Comparison of ENCODE assay signal across 8 cellular contexts in the genomic region with DNA sequence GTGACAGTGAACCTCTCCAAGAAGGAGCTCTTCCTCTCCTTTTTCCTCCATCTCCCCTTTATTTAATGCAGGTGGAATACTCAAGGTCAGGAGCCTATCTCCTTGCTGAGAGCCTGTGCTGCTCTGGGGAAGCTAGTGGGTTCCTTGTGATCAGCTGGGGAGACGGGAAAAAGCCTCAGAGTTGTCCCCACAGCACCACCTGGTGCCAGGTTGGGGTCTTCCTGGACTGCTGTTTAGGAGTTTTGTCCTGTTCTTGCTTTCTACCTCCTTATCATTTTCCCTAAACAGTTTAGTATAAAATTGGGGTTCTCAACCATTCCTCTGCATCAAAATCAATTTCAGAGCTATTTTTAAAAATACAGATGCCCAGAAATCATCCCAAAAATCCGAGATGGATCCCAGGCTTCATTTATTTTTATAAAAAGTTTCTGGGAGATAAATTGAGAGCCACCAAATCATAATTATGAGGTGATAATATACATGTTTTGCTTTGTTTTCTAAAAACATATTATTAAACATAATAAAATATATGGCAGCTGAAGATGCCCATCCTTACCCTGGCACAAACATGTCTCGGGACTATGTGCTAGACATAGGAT. TPM values are rescaled to one million over a fixed set of nuclear protein-coding genes. Genes with fewer than 3 reads are reported as not detected.
DNase-seq lines count a peak whose midpoint lies in the region; ATAC-seq and TF ChIP-seq lines count a peak whose summit lies in the region.

No MANE protein-coding gene starts in this region.

- no peak overlapping the region for H3K27ac Mint-ChIP-seq in endodermal cell

- peak; percentile 58 for DNase-seq in A673 (ENCODE audit: low spot score)
- peak; percentile 31 for DNase-seq in GDM1 (lab: John Stamatoyannopoulos, UW)
- DNase-seq in HS-5 (ENCODE audit: low read depth), result peak; percentile 53
- DNase-seq in Panc1 (ENCODE audit: low read depth, low spot score), result peak; percentile 60
- DNase-seq in endodermal cell, result peak; percentile 94

- TF ChIP-seq CTCF in A673 (conservative IDR thresholded peaks at IDR 0.05; ENCODE audit: low read depth, low read length) (peak; percentile 64), Panc1 (IDR thresholded peaks at IDR 0.05) (peak; percentile 76), endodermal cell (conservative IDR thresholded peaks at IDR 0.05) (peak; percentile 93), neural cell (IDR thresholded peaks at IDR 0.05; ENCODE audit: poor library complexity, severe bottlenecking) (peak; percentile 81)

- H3K4me3 Mint-ChIP-seq in endodermal cell, result no peak overlapping the region

- intact Hi-C loops in A673 (cut with micrococcal nuclease; ENCODE audit: unreplicated experiment), result loop anchor here (5.0 kb wide), 1 partner anchor 421 kb away; no protein-coding TSS in a partner anchor
- intact Hi-C loops in Panc1 (cut with micrococcal nuclease; ENCODE audit: unreplicated experiment), result loop anchor here (2.0 kb wide), 1 partner anchor 426 kb away; no protein-coding TSS in a partner anchor

- ATAC-seq in Panc1, result peak; percentile 89
- ATAC-seq in GM21576 (IDR thresholded peaks at IDR 0.05; ENCODE audit: unreplicated experiment), result no peak
- ATAC-seq in GM21737 (IDR thresholded peaks at IDR 0.05; ENCODE audit: unreplicated experiment), result no peak

- H3K36me3 ChIP-seq in A673 (ENCODE audit: insufficient read depth, low read length, poor library complexity, severe bottlenecking), result no peaks in the 10 kb centered on the region
- no peaks in the 10 kb centered on the region for H3K36me3 ChIP-seq in Panc1 (ENCODE audit: control insufficient read depth, insufficient read depth, low read length)
- no peaks in the 10 kb centered on the region for H3K36me3 ChIP-seq in endodermal cell (ENCODE audit: control insufficient read depth, insufficient read depth, low read length)
- H3K36me3 ChIP-seq in neural cell (ENCODE audit: insufficient read depth, low read length), result no peaks in the 10 kb centered on the region

- H3K4me3 ChIP-seq in A673 (ENCODE audit: low read depth, low read length, poor library complexity, severe bottlenecking) (no peak overlapping the region), Panc1 (ENCODE audit: low read depth in 2 of 2, low read length in 2 of 2) (no peak overlapping the region), endodermal cell (ENCODE audit: low read length) (no peak overlapping the region), neural cell (ENCODE audit: low read length) (no peak overlapping the region)

- no peaks in the 10 kb centered on the region for H3K79me2 ChIP-seq in neural cell (replicated peaks; ENCODE audit: insufficient read depth, low read length)

- no peak overlapping the region for H3K4me2 ChIP-seq in neural cell (ENCODE audit: low read length)

- no peaks in the 10 kb centered on the region for H3F3A ChIP-seq in neural cell (ENCODE audit: insufficient read depth, low read length, poor library complexity, severe bottlenecking)

- peaks cover 18% of the 10 kb centered on the region for H3K27me3 ChIP-seq in A673 (replicated peaks; ENCODE audit: insufficient read depth, low read depth, low read length, poor library complexity)
- no peaks in the 10 kb centered on the region for H3K27me3 ChIP-seq in Panc1 (ENCODE audit: control insufficient read depth, insufficient read depth, low read length)
- no peaks in the 10 kb centered on the region for H3K27me3 ChIP-seq in endodermal cell (ENCODE audit: control insufficient read depth, insufficient read depth, low read length, poor library complexity, severe bottlenecking)
- no peaks in the 10 kb centered on the region for H3K27me3 ChIP-seq in neural cell (ENCODE audit: insufficient read depth, low read depth, low read length)

- H3K36me3 Mint-ChIP-seq in endodermal cell (ENCODE audit: low read depth), result no peaks in the 10 kb centered on the region

- no peaks in the 10 kb centered on the region for H4K20me1 ChIP-seq in neural cell (ENCODE audit: insufficient read depth)

- POLR2A ChIA-PET in A673 (lab: Charles Lee; ENCODE audit: low non-redundant PET) (no interaction called here), Panc1 (lab: Charles Lee) (no interaction called here)

- in situ Hi-C loops in Panc1 (cut with HindIII; ENCODE audit: low pct_unique_long_range_greater_than_20kb, low sequenced_read_pairs), result no loop called here

- CTCF ChIA-PET in A673 (lab: Charles Lee), result interaction anchor here (0.6 to 1.7 kb wide), 2 partner anchors 426 to 1224 kb away, joined by 4 to 7 read pairs; no protein-coding TSS in a partner anchor
- CTCF ChIA-PET in Panc1 (lab: Charles Lee), result interaction anchor here (0.6 to 1.0 kb wide), 4 partner anchors 388 to 459 kb away, joined by 4 to 5 read pairs (median 4); no protein-coding TSS in a partner anchor

- WGBS in endodermal cell (ENCODE audit: insufficient coverage in 1 of 2, insufficient read length in 1 of 2), 2 experiments, result 45% methylated on average over 2 of the region's 3 CpGs; no CpG with 5 or more reads in 1 of the 2 experiments

- no peak overlapping the region for H2AFZ ChIP-seq in neural cell (ENCODE audit: low read depth, low read length)

- H3K9me3 Mint-ChIP-seq in endodermal cell, result no peaks in the 10 kb centered on the region

- no peaks in the 10 kb centered on the region for H3K4me1 ChIP-seq in A673 (ENCODE audit: insufficient read depth, low read length, poor library complexity, severe bottlenecking)
- no peaks in the 10 kb centered on the region for H3K4me1 ChIP-seq in Panc1 (ENCODE audit: control insufficient read depth, insufficient read depth, low read length)
- no peaks in the 10 kb centered on the region for H3K4me1 ChIP-seq in endodermal cell (ENCODE audit: control insufficient read depth, insufficient read depth, low read length)

- H3K9ac ChIP-seq in endodermal cell (ENCODE audit: extremely low read depth, low read length, poor library complexity, severe bottlenecking), result no peak overlapping the region
- no peak overlapping the region for H3K9ac ChIP-seq in neural cell (ENCODE audit: low read length)

- peaks cover 10% of the 10 kb centered on the region for H3K4me1 Mint-ChIP-seq in endodermal cell

- H3K27ac ChIP-seq in A673 (ENCODE audit: low read depth, low read length, poor library complexity, severe bottlenecking) (no peak overlapping the region), Panc1 (ENCODE audit: low read length) (no peak overlapping the region), endodermal cell (ENCODE audit: low read depth, low read length) (no peak overlapping the region), neural cell (ENCODE audit: low read length) (no peak overlapping the region)

- H3K9me2 ChIP-seq in neural cell (ENCODE audit: insufficient read depth, low read length), result no peaks in the 10 kb centered on the region

- peak; percentile 93 for TF ChIP-seq RAD21 in neural cell (conservative IDR thresholded peaks at IDR 0.05)

- BruUV-seq in A673 (replicated peaks; lab: Mats Ljungman, UMichigan), result no TSS peak
- no TSS peak for BruUV-seq in Panc1 (replicated peaks; lab: Mats Ljungman, UMichigan)

- TF ChIP-seq EP300 in neural cell (conservative IDR thresholded peaks at IDR 0.05; ENCODE audit: poor library complexity, severe bottlenecking), result no peak

- no peaks in the 10 kb centered on the region for H3K9me3 ChIP-seq in A673 (ENCODE audit: low read depth, low read length, poor library complexity, severe bottlenecking)
- no peaks in the 10 kb centered on the region for H3K9me3 ChIP-seq in Panc1 (ENCODE audit: control insufficient read depth, insufficient read depth, low read depth, low read length)
- no peaks in the 10 kb centered on the region for H3K9me3 ChIP-seq in endodermal cell (ENCODE audit: control insufficient read depth, low read length)
- H3K9me3 ChIP-seq in neural cell (ENCODE audit: low read length), result no peaks in the 10 kb centered on the region

- H3K27me3 Mint-ChIP-seq in endodermal cell (ENCODE audit: insufficient read depth), result no peaks in the 10 kb centered on the region

TF ChIP-seq in neural cell, 6 proteins besides CTCF, POLR2A, EP300 and RAD21:
- TF ChIP-seq MXI1 (conservative IDR thresholded peaks at IDR 0.05; ENCODE audit: poor library complexity, severe bottlenecking) (no peak), SMC3 (conservative IDR thresholded peaks at IDR 0.05; ENCODE audit: poor library complexity) (peak; percentile 97)

RNA-seq across cellular contexts. Expression of a gene that starts 44.3 kb away (rescaled TPM):
- total RNA-seq in A673 (2021) (not detected in 2 replicates), Panc1 (2021; ENCODE audit: unreplicated experiment) (0.08 TPM), endodermal cell (1 to 10 TPM; 1.4 to 2.0 TPM)
- polyA plus RNA-seq in Panc1 (2012; ENCODE audit: insufficient read length), result not detected
- polyA plus RNA-seq in endodermal cell (2013, experiment 1 of 2), result 0.32 TPM
- polyA plus RNA-seq in endodermal cell (2013, experiment 2 of 2), result 0.17 TPM
- polyA plus RNA-seq in neural cell, result 0.20 and 0.22 TPM in 2 replicates
- 0.49 and 0.58 TPM in 2 replicates for polyA minus RNA-seq in neural cell

Comparison
In these comparisons a context has a peak if more than half of its experiments do, and no peak if none do; other contexts are left out.
1. DNase-seq: peak in every context shown above with its lines; median percentile 94 in endodermal cell; 60 in Panc1; 58 in A673; 53 in HS-5; 31 in GDM1.